In genomic region chr18:58183226-58183625, GRCh38 we compare ENCODE assay signal across 21 cellular contexts.
DNase-seq lines count a peak whose midpoint lies in the region; ATAC-seq and TF ChIP-seq lines count a peak whose summit lies in the region.
"Had no signal": no experiment of that assay in that cellular context is flagged by ENCODE, and none has a peak within 500 bp of the region (broad histone marks: within the 10 kb centered on the region; RNA-seq: fewer than 3 reads in every experiment).

No MANE protein-coding gene starts in this region.

- H3K27me3 Mint-ChIP-seq in nephron (ENCODE audit: low read depth), result no peaks in the 10 kb centered on the region
- H3K27me3 Mint-ChIP-seq in neural progenitor cell (ENCODE audit: insufficient read depth, low read depth), result peaks cover 7% of the 10 kb centered on the region
- H3K27me3 Mint-ChIP-seq: activated naive CD8-positive, alpha-beta T cell had no signal

- peaks cover 20% of the 10 kb centered on the region for H4K20me1 ChIP-seq in neural progenitor cell (ENCODE audit: low read depth)

- H3K9me3 Mint-ChIP-seq in nephron (no peaks in the 10 kb centered on the region), neural progenitor cell (no peaks in the 10 kb centered on the region)
- H3K9me3 Mint-ChIP-seq: activated T-cell treated with anti-CD3 and anti-CD28 coated beads, Interleukin-2, amount 50 U/mL, for 4 hours; CD4-positive, alpha-beta memory T cell; T-helper 2 cell treated with Interferon-gamma antibody and Interleukin-4, amounts not matched to agents 5 μg/mL and 100 μg/mL, for 36 hours had no signal

- DNase-seq in DMS53 (lab: John Stamatoyannopoulos, UW), result peak; percentile 92
- DNase-seq in NCI-H146 (lab: John Stamatoyannopoulos, UW), result peak; percentile 92
- peak; percentile 90 for DNase-seq in NCI-H345 treated with DMSO at 0.1 percent for 48 hours (lab: John Stamatoyannopoulos, UW; ENCODE audit: unreplicated experiment)
- no peak for DNase-seq in neural progenitor cell (ENCODE audit: low spot score)
- no peak for DNase-seq in CD1c-positive myeloid dendritic cell (ENCODE audit: extremely low spot score)
- no peak for DNase-seq in AG08396 (ENCODE audit: low spot score)
- DNase-seq: activated CD8-positive, alpha-beta T cell treated with anti-CD3 and anti-CD28 coated beads, Interleukin-2, amount 10 ng/mL, durations not matched to agents 7 days and 5 days; activated T-cell treated with anti-CD3 and anti-CD28 coated beads, Interleukin-2, amount 50 U/mL, for 4 hours; CD4-positive, alpha-beta memory T cell; MV-4-11; NCI-H526 treated with DMSO at 0.1 percent for 48 hours; occipital lobe; right cardiac atrium had no signal

- no peak overlapping the region for H2AFZ ChIP-seq in neural progenitor cell (replicated peaks)

- no peak for TF ChIP-seq CTCF in nephron (IDR thresholded peaks at IDR 0.05; ENCODE audit: unreplicated experiment in 3 of 3)
- TF ChIP-seq CTCF in neural progenitor cell (IDR thresholded peaks at IDR 0.05), result no peak

- ATAC-seq in HG03520 (IDR thresholded peaks at IDR 0.05; ENCODE audit: unreplicated experiment), result no peak
- ATAC-seq: activated CD8-positive, alpha-beta T cell treated with anti-CD3 and anti-CD28 coated beads, Interleukin-2, amount 10 ng/mL, durations not matched to agents 7 days and 5 days; activated T-cell treated with anti-CD3 and anti-CD28 coated beads, Interleukin-2, amount 50 U/mL, for 4 hours; K562; left lobe of liver; Panc1; right cardiac atrium had no signal

- peak overlapping the region in 2 of 3 experiments; percentile 25 to 53 for H3K27ac Mint-ChIP-seq in nephron
- H3K27ac Mint-ChIP-seq in neural progenitor cell, result no peak overlapping the region
- H3K27ac Mint-ChIP-seq: activated CD8-positive, alpha-beta T cell treated with anti-CD3 and anti-CD28 coated beads, Interleukin-2, amount 10 ng/mL, durations not matched to agents 7 days and 5 days; activated naive CD8-positive, alpha-beta T cell; T-helper 2 cell treated with Interferon-gamma antibody and Interleukin-4, amounts not matched to agents 5 μg/mL and 100 μg/mL, for 36 hours had no signal

- no peak overlapping the region for H3K4me3 ChIP-seq in neural progenitor cell
- H3K4me3 ChIP-seq: K562, thoracic aorta had no signal

- H3K4me3 Mint-ChIP-seq in nephron, result no peak overlapping the region
- H3K4me3 Mint-ChIP-seq in neural progenitor cell, result no peak overlapping the region
- H3K4me3 Mint-ChIP-seq: activated CD8-positive, alpha-beta T cell treated with anti-CD3 and anti-CD28 coated beads, Interleukin-2, amount 10 ng/mL, durations not matched to agents 7 days and 5 days; activated naive CD8-positive, alpha-beta T cell; activated T-cell treated with anti-CD3 and anti-CD28 coated beads, Interleukin-2, amount 50 U/mL, for 4 hours; CD4-positive, alpha-beta memory T cell; T-helper 2 cell treated with Interferon-gamma antibody and Interleukin-4, amounts not matched to agents 5 μg/mL and 100 μg/mL, for 36 hours had no signal

- no peak overlapping the region for H3K4me2 ChIP-seq in neural progenitor cell

- H3K4me1 ChIP-seq in neural progenitor cell, result peaks cover 5% of the 10 kb centered on the region

- no peaks in the 10 kb centered on the region for H3K27me3 ChIP-seq in neural progenitor cell

- H3K79me2 ChIP-seq in neural progenitor cell (ENCODE audit: low read depth), result no peaks in the 10 kb centered on the region

- no peaks in the 10 kb centered on the region for H3K9me3 ChIP-seq in neural progenitor cell (ENCODE audit: low read depth)
- H3K9me3 ChIP-seq: thoracic aorta had no signal

- no peak overlapping the region for H3K27ac ChIP-seq in neural progenitor cell
- H3K27ac ChIP-seq: thoracic aorta had no signal

- H3K36me3 ChIP-seq in neural progenitor cell, result no peaks in the 10 kb centered on the region
- H3K36me3 ChIP-seq: thoracic aorta had no signal

- no peak overlapping the region for H3K9ac ChIP-seq in neural progenitor cell

- H3F3A ChIP-seq in neural progenitor cell (ENCODE audit: low read depth), result no peaks in the 10 kb centered on the region

- H3K4me1 Mint-ChIP-seq in nephron, result peaks cover 53% of the 10 kb centered on the region
- H3K4me1 Mint-ChIP-seq in neural progenitor cell, result peaks cover 29% of the 10 kb centered on the region

- H3K36me3 Mint-ChIP-seq in nephron (ENCODE audit: low read depth), result no peaks in the 10 kb centered on the region
- H3K36me3 Mint-ChIP-seq in neural progenitor cell, result peaks cover 2% of the 10 kb centered on the region
- H3K36me3 Mint-ChIP-seq: activated naive CD8-positive, alpha-beta T cell; CD4-positive, alpha-beta memory T cell had no signal

Comparison
In these comparisons a context has a peak if more than half of its experiments do, and no peak if none do; other contexts are left out.
1. DNase-seq: peak in DMS53 (single experiment), NCI-H146 (single experiment) and NCI-H345 treated with DMSO at 0.1 percent for 48 hours (single experiment); none in neural progenitor cell (single experiment), CD1c-positive myeloid dendritic cell (single experiment) and AG08396 (single experiment).